In genomic region chr2:175662335-175662734, GRCh38 we compare ENCODE assay signal across 34 cellular contexts.
"Had no signal": no experiment of that assay in that cellular context is flagged by ENCODE, and none has a peak within 500 bp of the region (broad histone marks: within the 10 kb centered on the region; RNA-seq: fewer than 3 reads in every experiment).

No MANE protein-coding gene starts in this region.

- DNase-seq: Karpas-422, Kasumi-1, MG63, MM.1S, MV-4-11, NCI-H1048, NCI-H1092, NCI-H1092 treated with DMSO at 0.1 percent for 48 hours, NCI-H1105, NCI-H1105 treated with DMSO at 0.1 percent for 48 hours, NCI-H1417, NCI-H1417 treated with DMSO at 0.1 percent for 48 hours, NCI-H1436, NCI-H1436 treated with DMSO at 0.1 percent for 48 hours, NCI-H146, NCI-H1694, NCI-H1694 treated with DMSO at 0.1 percent for 48 hours, NCI-H187, NCI-H187 treated with DMSO at 0.1 percent for 48 hours, NCI-H1930, NCI-H2029, NCI-H2029 treated with DMSO at 0.1 percent for 48 hours, NCI-H2081, NCI-H2081 treated with DMSO at 0.1 percent for 48 hours, NCI-H2107, NCI-H2171, NCI-H2171 treated with DMSO at 0.1 percent for 48 hours, NCI-H2227 treated with DMSO at 0.1 percent for 48 hours, NCI-H226, NCI-H345, NCI-H446, NCI-H446 treated with DMSO at 0.1 percent for 48 hours, NCI-H510A, NCI-H510A treated with DMSO at 0.1 percent for 48 hours had no signal

- H3K36me3 ChIP-seq: MG63 had no signal

- H3K4me3 ChIP-seq: MG63 had no signal

- H3K9me3 ChIP-seq: MG63 had no signal
